ENCODE assay signal across 17 cellular contexts in genomic region chr15:63499611-63500010, GRCh38. TPM values are rescaled to one million over a fixed set of nuclear protein-coding genes. Genes with fewer than 3 reads are reported as not detected.
A peak's percentile ranks its signal among the peaks of the same experiment; 100 is the strongest.
DNase-seq lines count a peak whose midpoint lies in the region; ATAC-seq and TF ChIP-seq lines count a peak whose summit lies in the region.
"Had no signal": no experiment of that assay in that cellular context is flagged by ENCODE, and none has a peak within 500 bp of the region (broad histone marks: within the 10 kb centered on the region; RNA-seq: fewer than 3 reads in every experiment).

No MANE protein-coding gene starts in this region.

- no peak for ATAC-seq in naive thymus-derived CD8-positive, alpha-beta T cell
- no peak for ATAC-seq in GM21423 (IDR thresholded peaks at IDR 0.05; ENCODE audit: unreplicated experiment)
- ATAC-seq in GM18870 (IDR thresholded peaks at IDR 0.05; ENCODE audit: unreplicated experiment) = no peak
- ATAC-seq: GM23338, right cardiac atrium had no signal

- no peaks in the 10 kb centered on the region for H3K9me3 Mint-ChIP-seq in CD4-positive, alpha-beta memory T cell
- no peaks in the 10 kb centered on the region for H3K9me3 Mint-ChIP-seq in activated CD4-positive, alpha-beta memory T cell treated with anti-CD3 and anti-CD28 coated beads for 36 hours
- H3K9me3 Mint-ChIP-seq in naive thymus-derived CD8-positive, alpha-beta T cell = peaks cover 0 to 2% (median 0%) of the 10 kb centered on the region in 9 donors
- H3K9me3 Mint-ChIP-seq: GM23338 had no signal

- H3K36me3 Mint-ChIP-seq in CD4-positive, alpha-beta memory T cell = peaks cover 0 to 11% of the 10 kb centered on the region in 2 donors
- no peaks in the 10 kb centered on the region for H3K36me3 Mint-ChIP-seq in activated CD4-positive, alpha-beta memory T cell treated with anti-CD3 and anti-CD28 coated beads for 36 hours
- no peaks in the 10 kb centered on the region for H3K36me3 Mint-ChIP-seq in naive thymus-derived CD8-positive, alpha-beta T cell

- H3K4me1 ChIP-seq in CD4-positive, alpha-beta memory T cell (ENCODE audit: insufficient read depth, low read length) = peaks cover 94% of the 10 kb centered on the region

- intact Hi-C loops in CD4-positive, alpha-beta memory T cell (cut with micrococcal nuclease) = no loop called here
- intact Hi-C loops in activated CD4-positive, alpha-beta memory T cell treated with anti-CD3 and anti-CD28 coated beads for 36 hours (cut with micrococcal nuclease) = loop anchor here (5.0 to 10.0 kb wide), 3 partner anchors 287 to 1395 kb away; no protein-coding TSS in a partner anchor

- peak overlapping the region in 5 of 8 donors; percentile 11 to 68 (median 31) for H3K4me3 Mint-ChIP-seq in CD4-positive, alpha-beta memory T cell
- no peak overlapping the region for H3K4me3 Mint-ChIP-seq in activated CD4-positive, alpha-beta memory T cell treated with anti-CD3 and anti-CD28 coated beads for 36 hours
- peak overlapping the region in 7 of 10 donors; percentile 15 to 96 (median 41) for H3K4me3 Mint-ChIP-seq in naive thymus-derived CD8-positive, alpha-beta T cell
- H3K4me3 Mint-ChIP-seq: GM23338 had no signal

- peak overlapping the region; percentile 99 for H3K27ac ChIP-seq in 22Rv1
- H3K27ac ChIP-seq in CD4-positive, alpha-beta memory T cell (ENCODE audit: low read depth, low read length) = peak overlapping the region; percentile 98
- H3K27ac ChIP-seq: KMS-11 had no signal

- no peak for TF ChIP-seq CTCF in 22Rv1 (IDR thresholded peaks at IDR 0.05)

- POLR2A ChIA-PET in CD4-positive, alpha-beta memory T cell (lab: Charles Lee; ENCODE audit: partially characterized antibody) = interaction anchor here (2.8 to 5.3 kb wide), 3 partner anchors 12 to 33 kb away, joined by 19 to 248 read pairs (median 66); no protein-coding TSS in a partner anchor
- POLR2A ChIA-PET in activated CD4-positive, alpha-beta memory T cell treated with anti-CD3 and anti-CD28 coated beads for 36 hours (lab: Charles Lee) = no interaction called here
- POLR2A ChIA-PET in naive thymus-derived CD8-positive, alpha-beta T cell (lab: Charles Lee) = interaction anchor here (0.7 to 5.5 kb wide), 4 partner anchors 11 to 45 kb away, joined by 3 to 126 read pairs (median 28); no protein-coding TSS in a partner anchor

- no peak overlapping the region for H3K4me3 ChIP-seq in CD4-positive, alpha-beta memory T cell (ENCODE audit: low read length in 2 of 2)
- H3K4me3 ChIP-seq: GM23338 had no signal

- no peak for DNase-seq in CD4-positive, alpha-beta memory T cell
- DNase-seq in activated CD4-positive, alpha-beta memory T cell treated with anti-CD3 and anti-CD28 coated beads for 36 hours = no peak
- DNase-seq in naive thymus-derived CD8-positive, alpha-beta T cell = no peak
- DNase-seq in AML-193 (lab: John Stamatoyannopoulos, UW) (no peak), NCI-H2196 treated with DMSO at 0.1 percent for 48 hours (lab: John Stamatoyannopoulos, UW; ENCODE audit: unreplicated experiment) (no peak)
- DNase-seq: activated gamma-delta T cell, hypothalamus, kidney glomerular epithelial cell, NCI-H1105, NCI-H82, right cardiac atrium, RPMI8226 had no signal

- H3K36me3 ChIP-seq in CD4-positive, alpha-beta memory T cell (ENCODE audit: insufficient read depth, low read length) = no peaks in the 10 kb centered on the region

- H3K27me3 ChIP-seq in CD4-positive, alpha-beta memory T cell (ENCODE audit: insufficient read depth, low read length) = no peaks in the 10 kb centered on the region

- peaks cover 45 to 75% (median 61%) of the 10 kb centered on the region in 4 donors for H3K4me1 Mint-ChIP-seq in CD4-positive, alpha-beta memory T cell
- peaks cover 72% of the 10 kb centered on the region for H3K4me1 Mint-ChIP-seq in activated CD4-positive, alpha-beta memory T cell treated with anti-CD3 and anti-CD28 coated beads for 36 hours (ENCODE audit: low read depth)
- H3K4me1 Mint-ChIP-seq in naive thymus-derived CD8-positive, alpha-beta T cell = peaks cover 35 to 66% (median 53%) of the 10 kb centered on the region in 4 donors

- H3K9me3 ChIP-seq in CD4-positive, alpha-beta memory T cell (ENCODE audit: control insufficient read depth in 1 of 2, low read length in 2 of 2) = no peaks in the 10 kb centered on the region

- H3K27me3 Mint-ChIP-seq in CD4-positive, alpha-beta memory T cell = no peaks in the 10 kb centered on the region
- no peaks in the 10 kb centered on the region for H3K27me3 Mint-ChIP-seq in activated CD4-positive, alpha-beta memory T cell treated with anti-CD3 and anti-CD28 coated beads for 36 hours
- H3K27me3 Mint-ChIP-seq in naive thymus-derived CD8-positive, alpha-beta T cell = no peaks in the 10 kb centered on the region

- peak overlapping the region in 5 of 7 donors; percentile 36 to 100 (median 99) for H3K27ac Mint-ChIP-seq in CD4-positive, alpha-beta memory T cell
- peak overlapping the region; percentile 40 for H3K27ac Mint-ChIP-seq in activated CD4-positive, alpha-beta memory T cell treated with anti-CD3 and anti-CD28 coated beads for 36 hours
- peak overlapping the region in 8 of 10 donors; percentile 55 to 100 (median 86) for H3K27ac Mint-ChIP-seq in naive thymus-derived CD8-positive, alpha-beta T cell
- H3K27ac Mint-ChIP-seq: GM23338 had no signal

- CTCF ChIA-PET in CD4-positive, alpha-beta memory T cell (lab: Charles Lee; ENCODE audit: partially characterized antibody) = interaction anchor here (4.7 to 7.7 kb wide), 2 partner anchors 12 to 18 kb away, joined by 77 to 78 read pairs; no protein-coding TSS in a partner anchor
- CTCF ChIA-PET in activated CD4-positive, alpha-beta memory T cell treated with anti-CD3 and anti-CD28 coated beads for 36 hours (lab: Charles Lee) = interaction anchor here (1.7 to 4.9 kb wide), 2 partner anchors 12 to 16 kb away, joined by 8 to 68 read pairs; no protein-coding TSS in a partner anchor

RNA-seq across cellular contexts. Expression of gene USP3, which starts 4.8 kb away (rescaled TPM):
- 100 to 1,000 TPM; 148 to 159 TPM for total RNA-seq in CD4-positive, alpha-beta memory T cell
- 10 to 100 TPM; 61.6 to 76.1 TPM for polyA plus RNA-seq in CD4-positive, alpha-beta memory T cell
- total RNA-seq in activated CD4-positive, alpha-beta memory T cell treated with anti-CD3 and anti-CD28 coated beads for 36 hours = 10 to 100 TPM; 46.1 to 48.9 TPM
- 100 to 1,000 TPM; 128 to 136 TPM for total RNA-seq in naive thymus-derived CD8-positive, alpha-beta T cell
- 10 to 100 TPM; 31.6 to 42.9 (median 36.9) TPM for polyA plus RNA-seq in naive thymus-derived CD8-positive, alpha-beta T cell

Comparison
In these comparisons a context has a peak if more than half of its experiments do, and no peak if none do; other contexts are left out.
1. H3K27ac Mint-ChIP-seq: peak in every context shown above with its lines; median percentile 99 in CD4-positive, alpha-beta memory T cell; 86 in naive thymus-derived CD8-positive, alpha-beta T cell; 40 in activated CD4-positive, alpha-beta memory T cell treated with anti-CD3 and anti-CD28 coated beads for 36 hours.